8 cellular contexts compared by ENCODE assay signal in the genomic region with DNA sequence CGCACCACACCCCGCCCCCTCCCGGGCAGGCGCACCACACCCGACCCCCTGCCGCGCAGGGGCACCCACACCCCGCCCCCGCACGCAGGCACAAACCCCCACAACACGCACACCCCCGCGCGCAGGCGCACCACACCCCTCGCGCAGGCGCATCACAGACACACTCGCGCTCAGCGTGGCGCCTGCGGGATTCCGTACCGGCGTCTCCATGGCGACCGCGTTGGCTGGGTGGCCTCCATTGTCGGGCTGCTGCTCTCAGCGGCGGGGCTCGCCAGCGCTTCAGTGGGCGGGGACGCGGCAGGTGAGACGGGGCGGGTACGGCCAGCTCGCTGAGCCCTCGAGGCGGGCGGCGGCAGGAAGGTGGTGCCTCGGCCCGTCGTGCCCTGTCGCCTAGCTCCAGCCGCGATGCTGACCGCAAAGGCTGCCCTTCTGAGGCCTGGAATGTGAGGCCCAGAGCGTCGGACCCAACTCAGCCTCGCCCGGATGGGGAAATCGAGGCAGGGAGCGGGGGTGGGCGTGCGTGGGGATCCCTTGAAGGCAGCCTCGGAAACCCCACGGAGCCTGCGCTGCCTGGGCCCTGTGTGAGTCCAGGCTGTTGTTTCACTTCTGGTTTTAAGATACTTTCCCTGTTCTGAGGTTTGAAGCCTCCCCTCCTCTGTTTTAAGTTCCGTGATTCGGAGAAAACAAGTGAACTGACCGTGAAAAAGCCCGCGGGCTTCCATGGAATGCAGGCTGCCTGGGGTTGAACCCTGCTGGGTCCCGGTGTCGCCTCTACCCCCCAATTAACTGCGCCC. TPM values are rescaled to one million over a fixed set of nuclear protein-coding genes. Genes with fewer than 3 reads are reported as not detected.
DNase-seq lines count a peak whose midpoint lies in the region; ATAC-seq and TF ChIP-seq lines count a peak whose summit lies in the region.

A gene (plus strand): TSS at position 238 of the 794 bp plus-strand sequence. CDS start 1,332 bp downstream, outside the sequence.

- intact Hi-C loops in left ventricle myocardium superior (cut with micrococcal nuclease) (no loop called here), prostate gland (cut with DNase I) (no loop called here)

- H3K4me1 Mint-ChIP-seq in T-helper 1 cell treated with Interleukin-12 subunit alpha and Interleukin-12 subunit beta and Interleukin-4 antibody, amounts not matched to agents 30 μg/mL and 1 μg/mL, for 36 hours (ENCODE audit: low read depth), result peaks cover 40% of the 10 kb centered on the region

- H3K27ac ChIP-seq in angular gyrus (ENCODE audit: low read depth, low read length), result peak within 1 kb of the TSS; percentile 87
- H3K27ac ChIP-seq in prostate gland, result peak within 1 kb of the TSS; percentile 70 to 71

- no peaks in the 10 kb centered on the region for H3K27me3 ChIP-seq in prostate gland (replicated peaks; ENCODE audit: insufficient read depth)

- ATAC-seq in GM18499 (IDR thresholded peaks at IDR 0.05; ENCODE audit: insufficient read depth, unreplicated experiment), result peak; percentile 41
- ATAC-seq in HG02938 (IDR thresholded peaks at IDR 0.05; ENCODE audit: unreplicated experiment), result peak; percentile 57
- peak; percentile 95 for ATAC-seq in left ventricle myocardium superior

- H3K36me3 ChIP-seq in prostate gland, result no peaks in the 10 kb centered on the region

- peak within 1 kb of the TSS; percentile 94 for H3K27ac Mint-ChIP-seq in T-helper 1 cell treated with Interleukin-12 subunit alpha and Interleukin-12 subunit beta and Interleukin-4 antibody, amounts not matched to agents 30 μg/mL and 1 μg/mL, for 36 hours

- TF ChIP-seq POLR2A in prostate gland (IDR thresholded peaks at IDR 0.05), result peak; percentile 73

- peak within 1 kb of the TSS; percentile 86 for H3K4me3 Mint-ChIP-seq in T-helper 1 cell treated with Interleukin-12 subunit alpha and Interleukin-12 subunit beta and Interleukin-4 antibody, amounts not matched to agents 30 μg/mL and 1 μg/mL, for 36 hours

- peaks cover 5% of the 10 kb centered on the region for H3K27me3 Mint-ChIP-seq in T-helper 1 cell treated with Interleukin-12 subunit alpha and Interleukin-12 subunit beta and Interleukin-4 antibody, amounts not matched to agents 30 μg/mL and 1 μg/mL, for 36 hours (ENCODE audit: low read depth)

- TF ChIP-seq CTCF in prostate gland (IDR thresholded peaks at IDR 0.05), result peak in 2 of 4 experiments; percentile 27 to 33

- 3% methylated on average over 70 of the region's 71 CpGs for WGBS in prostate gland

- H3K9me3 ChIP-seq in prostate gland, result no peaks in the 10 kb centered on the region

- H3K4me3 ChIP-seq in prostate gland, result peak within 1 kb of the TSS; percentile 51 to 64

- no peaks in the 10 kb centered on the region for H3K4me1 ChIP-seq in prostate gland (replicated peaks)

- no peaks in the 10 kb centered on the region for H3K9me3 Mint-ChIP-seq in T-helper 1 cell treated with Interleukin-12 subunit alpha and Interleukin-12 subunit beta and Interleukin-4 antibody, amounts not matched to agents 30 μg/mL and 1 μg/mL, for 36 hours

- DNase-seq in NCI-H1694 (lab: John Stamatoyannopoulos, UW) (peak; percentile 52), left ventricle myocardium superior (peak; percentile 100), prostate gland (ENCODE audit: low spot score) (peak; percentile 96), ureter (ENCODE audit: low spot score) (peak; percentile 100)

- H3K36me3 Mint-ChIP-seq in T-helper 1 cell treated with Interleukin-12 subunit alpha and Interleukin-12 subunit beta and Interleukin-4 antibody, amounts not matched to agents 30 μg/mL and 1 μg/mL, for 36 hours (ENCODE audit: low read depth), result peaks cover 22% of the 10 kb centered on the region

RNA-seq across cellular contexts. Expression of the gene that starts here (rescaled TPM):
- total RNA-seq in left ventricle myocardium superior, result 3.2 TPM
- 10 to 100 TPM; 11.4 to 22.9 TPM for total RNA-seq in prostate gland
- total RNA-seq in ureter, result 15.1 TPM

Comparison
In these comparisons a context has a peak if more than half of its experiments do, and no peak if none do; other contexts are left out.
1. Peak in every context shown above with its lines: DNase-seq, ATAC-seq, H3K4me3 ChIP-seq and H3K27ac ChIP-seq.
2. ATAC-seq: peak in every context shown above with its lines; median percentile 95 in left ventricle myocardium superior; 57 in HG02938; 41 in GM18499.